16 cellular contexts compared by ENCODE assay signal in genomic region chr10:90917968-90918318, GRCh38. TPM values are rescaled to one million over a fixed set of nuclear protein-coding genes. Genes with fewer than 3 reads are reported as not detected.
A peak's percentile ranks its signal among the peaks of the same experiment; 100 is the strongest.
DNase-seq lines count a peak whose midpoint lies in the region; ATAC-seq, FAIRE-seq and TF ChIP-seq lines count a peak whose summit lies in the region.
"Had no signal": no experiment of that assay in that cellular context is flagged by ENCODE, and none has a peak within 500 bp of the region (broad histone marks: within the 10 kb centered on the region; RNA-seq: fewer than 3 reads in every experiment).

No MANE protein-coding gene starts in this region.

- H3K4me3 Mint-ChIP-seq in GM23338 (no peak overlapping the region), progenitor cell of endocrine pancreas (ENCODE audit: low read depth) (peak overlapping the region; percentile 20)
- H3K4me3 Mint-ChIP-seq in activated T-helper 2 cell treated with anti-CD3 and anti-CD28 coated beads, Interferon-gamma antibody, Interleukin-2, Interleukin-4, amounts not matched to agents 10 μg/mL and 5 μg/mL and 100 μg/mL, durations not matched to agents 14 hours and 24 hours and 36 hours (ENCODE audit: low read depth) = no peak overlapping the region
- no peak overlapping the region for H3K4me3 Mint-ChIP-seq in stimulated activated memory B cell treated with anti-CD40 and anti-IgM and Interleukin-4, amounts not matched to agents 10 μg/mL and 1 μg/mL and 100 μg/mL, for 72 hours

- no peaks in the 10 kb centered on the region for H3K9me2 ChIP-seq in GM23338 (ENCODE audit: insufficient read depth)

- intact Hi-C loops in activated T-helper 2 cell treated with anti-CD3 and anti-CD28 coated beads, Interferon-gamma antibody, Interleukin-2, Interleukin-4, amounts not matched to agents 10 μg/mL and 5 μg/mL and 100 μg/mL, durations not matched to agents 14 hours and 24 hours and 36 hours (cut with micrococcal nuclease) = no loop called here

- no peak for TF ChIP-seq RAD21 in A549 (conservative IDR thresholded peaks at IDR 0.05 in 1 of 2, IDR thresholded peaks at IDR 0.05 in 1 of 2)

- H3K9me3 Mint-ChIP-seq in GM23338 (peaks cover 3% of the 10 kb centered on the region; the same call in 1 of the 3 replicates), progenitor cell of endocrine pancreas (ENCODE audit: low read depth) (no peaks in the 10 kb centered on the region)
- H3K9me3 Mint-ChIP-seq in activated T-helper 2 cell treated with anti-CD3 and anti-CD28 coated beads, Interferon-gamma antibody, Interleukin-2, Interleukin-4, amounts not matched to agents 10 μg/mL and 5 μg/mL and 100 μg/mL, durations not matched to agents 14 hours and 24 hours and 36 hours = no peaks in the 10 kb centered on the region
- no peaks in the 10 kb centered on the region for H3K9me3 Mint-ChIP-seq in stimulated activated memory B cell treated with anti-CD40 and anti-IgM and Interleukin-4, amounts not matched to agents 10 μg/mL and 1 μg/mL and 100 μg/mL, for 72 hours

- H3K36me3 Mint-ChIP-seq in GM23338 (ENCODE audit: low read depth) = no peaks in the 10 kb centered on the region
- H3K36me3 Mint-ChIP-seq in progenitor cell of endocrine pancreas (ENCODE audit: insufficient read depth) = peaks cover 11% of the 10 kb centered on the region
- no peaks in the 10 kb centered on the region for H3K36me3 Mint-ChIP-seq in activated T-helper 2 cell treated with anti-CD3 and anti-CD28 coated beads, Interferon-gamma antibody, Interleukin-2, Interleukin-4, amounts not matched to agents 10 μg/mL and 5 μg/mL and 100 μg/mL, durations not matched to agents 14 hours and 24 hours and 36 hours (ENCODE audit: low read depth)
- no peaks in the 10 kb centered on the region for H3K36me3 Mint-ChIP-seq in stimulated activated memory B cell treated with anti-CD40 and anti-IgM and Interleukin-4, amounts not matched to agents 10 μg/mL and 1 μg/mL and 100 μg/mL, for 72 hours

- no peak for TF ChIP-seq POLR2A in A549 (IDR thresholded peaks at IDR 0.05; ENCODE audit: low read length)

- no peaks in the 10 kb centered on the region for H3K9me3 ChIP-seq in A549
- H3K9me3 ChIP-seq: BLaER1 treated with 17β-estradiol and CSF1 and Interleukin-3, amounts not matched to agents 10 nM and 100 nM had no signal

- no peak for TF ChIP-seq EP300 in A549 (IDR thresholded peaks at IDR 0.05)

- no peak overlapping the region for H3K27ac ChIP-seq in A549
- no peak overlapping the region for H3K27ac ChIP-seq in GM23338 (ENCODE audit: low read depth)
- H3K27ac ChIP-seq: BLaER1 treated with 17β-estradiol and CSF1 and Interleukin-3, amounts not matched to agents 10 nM and 100 nM had no signal

- H3F3A ChIP-seq in GM23338 (replicated peaks; ENCODE audit: low read depth) = no peaks in the 10 kb centered on the region; the same call in 1 of the 2 replicates

- H3K27me3 Mint-ChIP-seq in GM23338 (ENCODE audit: insufficient read depth, low read depth, poor library complexity) (peaks cover 99% of the 10 kb centered on the region), progenitor cell of endocrine pancreas (peaks cover 7% of the 10 kb centered on the region)
- H3K27me3 Mint-ChIP-seq in activated T-helper 2 cell treated with anti-CD3 and anti-CD28 coated beads, Interferon-gamma antibody, Interleukin-2, Interleukin-4, amounts not matched to agents 10 μg/mL and 5 μg/mL and 100 μg/mL, durations not matched to agents 14 hours and 24 hours and 36 hours (ENCODE audit: low read depth) = peaks cover 39% of the 10 kb centered on the region
- H3K27me3 Mint-ChIP-seq in stimulated activated memory B cell treated with anti-CD40 and anti-IgM and Interleukin-4, amounts not matched to agents 10 μg/mL and 1 μg/mL and 100 μg/mL, for 72 hours = peaks cover 8% of the 10 kb centered on the region

- no peak for FAIRE-seq in A549 (lab: Jason Lieb, UNC)

- H4K20me1 ChIP-seq in GM23338 (replicated peaks; ENCODE audit: insufficient read depth) = peaks cover 20% of the 10 kb centered on the region; the same call in 1 of the 2 replicates
- H4K20me1 ChIP-seq: BLaER1 treated with 17β-estradiol and CSF1 and Interleukin-3, amounts not matched to agents 10 nM and 100 nM had no signal

- H3K27me3 ChIP-seq in GM23338 (ENCODE audit: insufficient read depth) = peaks cover 100% of the 10 kb centered on the region
- H3K27me3 ChIP-seq: BLaER1 treated with 17β-estradiol and CSF1 and Interleukin-3, amounts not matched to agents 10 nM and 100 nM had no signal

- no peak overlapping the region for H2AFZ ChIP-seq in GM23338

- POLR2A ChIA-PET in A549 (lab: Yijun Ruan, JAX) = no interaction called here

- H3K4me1 ChIP-seq in A549 (peaks cover 38% of the 10 kb centered on the region), GM23338 (ENCODE audit: insufficient read depth) (no peaks in the 10 kb centered on the region)

- WGBS in A549 (ENCODE audit: missing lambda C conversion rate) = 90% methylated on average over 3 of the region's 3 CpGs

- TF ChIP-seq CTCF in A549 (IDR thresholded peaks at IDR 0.05) = no peak
- no peak for TF ChIP-seq CTCF in GM23338 (conservative IDR thresholded peaks at IDR 0.05; ENCODE audit: low read depth in 2 of 2)
- TF ChIP-seq CTCF in progenitor cell of endocrine pancreas (IDR thresholded peaks at IDR 0.05; ENCODE audit: unreplicated experiment) = no peak

- peak overlapping the region; percentile 83; the same call in 1 of the 3 replicates for H3K4me2 ChIP-seq in A549
- H3K4me2 ChIP-seq in GM23338 = no peak overlapping the region

- no peak overlapping the region for H3K4me3 ChIP-seq in A549
- no peak overlapping the region for H3K4me3 ChIP-seq in GM23338
- H3K4me3 ChIP-seq: BLaER1 treated with 17β-estradiol and CSF1 and Interleukin-3, amounts not matched to agents 10 nM and 100 nM had no signal

- ATAC-seq in A549 (no peak), GM23338 (no peak)
- no peak for ATAC-seq in stimulated activated memory B cell treated with anti-CD40 and anti-IgM and Interleukin-4, amounts not matched to agents 10 μg/mL and 1 μg/mL and 100 μg/mL, for 72 hours
- ATAC-seq: Panc1 had no signal

- DNase-seq in A549 (ENCODE audit: low read depth in 1 of 2, low spot score in 1 of 2) = no peak
- DNase-seq in GM23338 (ENCODE audit: low spot score) = no peak
- peak; percentile 33 for DNase-seq in dermis blood vessel endothelial cell
- DNase-seq in progenitor cell of endocrine pancreas (ENCODE audit: low spot score, unreplicated experiment) = no peak
- DNase-seq in activated T-helper 2 cell treated with anti-CD3 and anti-CD28 coated beads, Interferon-gamma antibody, Interleukin-2, Interleukin-4, amounts not matched to agents 10 μg/mL and 5 μg/mL and 100 μg/mL, durations not matched to agents 14 hours and 24 hours and 36 hours (ENCODE audit: low spot score) = no peak
- no peak for DNase-seq in islet precursor cell
- DNase-seq: DMS 273 treated with DMSO at 0.1 percent for 48 hours, EL, H7, NCI-H1436, NCI-H2029 treated with DMSO at 0.1 percent for 48 hours, NCI-H510A treated with DMSO at 0.1 percent for 48 hours, SHP77 had no signal

- no peaks in the 10 kb centered on the region for H3K36me3 ChIP-seq in GM23338 (ENCODE audit: insufficient read depth)
- H3K36me3 ChIP-seq: BLaER1 treated with 17β-estradiol and CSF1 and Interleukin-3, amounts not matched to agents 10 nM and 100 nM had no signal

- no peaks in the 10 kb centered on the region; the same call in 2 of the 3 replicates for H3K4me1 Mint-ChIP-seq in GM23338
- H3K4me1 Mint-ChIP-seq in progenitor cell of endocrine pancreas (ENCODE audit: low read depth) = peaks cover 30% of the 10 kb centered on the region
- no peaks in the 10 kb centered on the region for H3K4me1 Mint-ChIP-seq in activated T-helper 2 cell treated with anti-CD3 and anti-CD28 coated beads, Interferon-gamma antibody, Interleukin-2, Interleukin-4, amounts not matched to agents 10 μg/mL and 5 μg/mL and 100 μg/mL, durations not matched to agents 14 hours and 24 hours and 36 hours (ENCODE audit: low read depth)
- H3K4me1 Mint-ChIP-seq in stimulated activated memory B cell treated with anti-CD40 and anti-IgM and Interleukin-4, amounts not matched to agents 10 μg/mL and 1 μg/mL and 100 μg/mL, for 72 hours = peaks cover 24% of the 10 kb centered on the region

- CTCF ChIA-PET in A549 (lab: Yijun Ruan, JAX) = interaction anchor here (1.3 to 1.9 kb wide), 3 partner anchors 89 to 334 kb away, joined by 3 to 8 read pairs (median 7); no protein-coding TSS in a partner anchor

- H3K27ac Mint-ChIP-seq in GM23338 = no peak overlapping the region
- H3K27ac Mint-ChIP-seq in progenitor cell of endocrine pancreas = no peak overlapping the region
- no peak overlapping the region for H3K27ac Mint-ChIP-seq in activated T-helper 2 cell treated with anti-CD3 and anti-CD28 coated beads, Interferon-gamma antibody, Interleukin-2, Interleukin-4, amounts not matched to agents 10 μg/mL and 5 μg/mL and 100 μg/mL, durations not matched to agents 14 hours and 24 hours and 36 hours
- H3K27ac Mint-ChIP-seq in stimulated activated memory B cell treated with anti-CD40 and anti-IgM and Interleukin-4, amounts not matched to agents 10 μg/mL and 1 μg/mL and 100 μg/mL, for 72 hours = no peak overlapping the region

- H3K79me2 ChIP-seq in GM23338 (replicated peaks; ENCODE audit: insufficient read depth) = no peaks in the 10 kb centered on the region

RNA-seq across cellular contexts. Expression of gene ANKRD1, which starts 2.9 kb away (rescaled TPM):
- polyA plus RNA-seq in A549 (2011; rRNA removed) (8.5 and 17.1 TPM in 2 replicates), A549 (2017; fragmentation: RNase III; extraction: RNeasy Plus Mini Kit Qiagen cat#74134 plus additional on column Dnase treatment) (6.8 to 14.0 TPM (median 10.7 TPM) in 3 replicates), GM23338 (2016; fragmentation: Nextera tagmentation; extraction: Ambion mirVana) (0.10 TPM in 1 of 2 replicates, not detected in the other)
- 12.8 and 14.5 TPM in 2 replicates for polyA plus RNA-seq in A549 (2012; cell fraction: cytosol; rRNA removed)
- polyA plus RNA-seq in A549 (2012; cell fraction: nucleus; rRNA removed) = 9.8 and 11.7 TPM in 2 replicates
- polyA minus RNA-seq in A549 (2011; rRNA and poly(A)+ RNA removed) = 5.8 and 7.4 TPM in 2 replicates
- not detected in 2 replicates for total RNA-seq in GM23338 (2014; rRNA removed; shearing (Covaris generic))
- total RNA-seq in dermis blood vessel endothelial cell (441 and 829 TPM in 2 replicates), progenitor cell of endocrine pancreas (48.1 and 61.8 TPM in 2 replicates)
- total RNA-seq in activated T-helper 2 cell treated with anti-CD3 and anti-CD28 coated beads, Interferon-gamma antibody, Interleukin-2, Interleukin-4, amounts not matched to agents 10 μg/mL and 5 μg/mL and 100 μg/mL, durations not matched to agents 14 hours and 24 hours and 36 hours = not detected in 2 replicates

RNA-seq across cellular contexts. Expression of gene RPP30, which starts 46.2 kb away (rescaled TPM):
- polyA plus RNA-seq in A549 (2011; rRNA removed) (61.4 and 70.9 TPM in 2 replicates), A549 (2017; fragmentation: RNase III; extraction: RNeasy Plus Mini Kit Qiagen cat#74134 plus additional on column Dnase treatment) (51.0 to 58.3 TPM (median 54.3 TPM) in 3 replicates), GM23338 (2016; fragmentation: Nextera tagmentation; extraction: Ambion mirVana) (139 and 142 TPM in 2 replicates)
- polyA plus RNA-seq in A549 (2012; cell fraction: cytosol; rRNA removed) = 26.7 and 29.4 TPM in 2 replicates
- polyA plus RNA-seq in A549 (2012; cell fraction: nucleus; rRNA removed) = 13.1 and 22.5 TPM in 2 replicates
- 16.9 and 24.3 TPM in 2 replicates for polyA minus RNA-seq in A549 (2011; rRNA and poly(A)+ RNA removed)
- total RNA-seq in GM23338 (2014; rRNA removed; shearing (Covaris generic)) = 74.1 and 89.7 TPM in 2 replicates
- total RNA-seq in dermis blood vessel endothelial cell (34.9 and 38.6 TPM in 2 replicates), progenitor cell of endocrine pancreas (51.8 and 53.5 TPM in 2 replicates)
- 69.1 and 73.4 TPM in 2 replicates for total RNA-seq in activated T-helper 2 cell treated with anti-CD3 and anti-CD28 coated beads, Interferon-gamma antibody, Interleukin-2, Interleukin-4, amounts not matched to agents 10 μg/mL and 5 μg/mL and 100 μg/mL, durations not matched to agents 14 hours and 24 hours and 36 hours

Comparison
In these comparisons a context has a peak if more than half of its experiments do, and no peak if none do; other contexts are left out.
1. RNA of gene ANKRD1, which starts 2.9 kb away (total RNA-seq): 441 to 829 TPM in dermis blood vessel endothelial cell and 48.1 to 61.8 TPM in progenitor cell of endocrine pancreas; not detected in GM23338 and not detected in activated T-helper 2 cell treated with anti-CD3 and anti-CD28 coated beads, Interferon-gamma antibody, Interleukin-2, Interleukin-4, amounts not matched to agents 10 μg/mL and 5 μg/mL and 100 μg/mL, durations not matched to agents 14 hours and 24 hours and 36 hours; every median in the first group is over 10 times any median in the second.